Comparison of ENCODE assay signal across 8 cellular contexts in genomic region chr7:73682745-73683055, GRCh38. TPM values are rescaled to one million over a fixed set of nuclear protein-coding genes. Genes with fewer than 3 reads are reported as not detected.
DNase-seq lines count a peak whose midpoint lies in the region; ATAC-seq, FAIRE-seq and TF ChIP-seq lines count a peak whose summit lies in the region.

No MANE protein-coding gene starts in this region.

- no peak for TF ChIP-seq POLR2A in ovary (IDR thresholded peaks at IDR 0.05)

- TF ChIP-seq CTCF in OCI-LY1 (IDR thresholded peaks at IDR 0.05; ENCODE audit: low read length): no peak
- no peak for TF ChIP-seq CTCF in epithelial cell of esophagus (IDR thresholded peaks at IDR 0.05; ENCODE audit: insufficient read depth, low read depth, low read length, missing control alignments)
- TF ChIP-seq CTCF in ovary (IDR thresholded peaks at IDR 0.05): no peak

- peak; percentile 9 for ATAC-seq in GM21360 (IDR thresholded peaks at IDR 0.05; ENCODE audit: unreplicated experiment)

- H3K79me2 ChIP-seq in OCI-LY1 (ENCODE audit: insufficient read depth, low read length): peaks cover 33% of the 10 kb centered on the region

- peak overlapping the region; percentile 74 for H3K4me2 ChIP-seq in OCI-LY1 (ENCODE audit: low read length)

- H3K4me1 ChIP-seq in OCI-LY1 (ENCODE audit: insufficient read depth, low read length, severe bottlenecking) (peaks cover 36% of the 10 kb centered on the region), ovary (ENCODE audit: insufficient read depth) (peaks cover 17% of the 10 kb centered on the region)

- H3K9ac ChIP-seq in OCI-LY1 (ENCODE audit: low read length): peak overlapping the region; percentile 82

- no peak for TF ChIP-seq EP300 in ovary (IDR thresholded peaks at IDR 0.05)

- H3K36me3 ChIP-seq in OCI-LY1 (ENCODE audit: insufficient read depth, low read length) (peaks cover 57% of the 10 kb centered on the region), ovary (no peaks in the 10 kb centered on the region)

- 0 to 1% (median 0%) methylated on average over 23 to 33 of the region's 33 CpGs for WGBS in ovary, 3 donors

- no peak overlapping the region for H2AFZ ChIP-seq in OCI-LY1 (ENCODE audit: low read length)

- no peaks in the 10 kb centered on the region for H3K9me2 ChIP-seq in OCI-LY1 (ENCODE audit: low read depth, low read length)

- no peaks in the 10 kb centered on the region for H4K20me1 ChIP-seq in OCI-LY1 (ENCODE audit: insufficient read depth, low read length)

- DNase-seq in epithelial cell of esophagus (ENCODE audit: low read depth): no peak
- no peak for DNase-seq in ovary
- no peak for DNase-seq in GM19239 (ENCODE audit: insufficient read length, low spot score)
- no peak for DNase-seq in HT-29 (ENCODE audit: low spot score)
- DNase-seq in NCI-H146 (lab: John Stamatoyannopoulos, UW): no peak
- no peak for DNase-seq in effector CD8-positive, alpha-beta T cell (lab: John Stamatoyannopoulos, UW)

- peak overlapping the region; percentile 85 for H3K4me3 ChIP-seq in OCI-LY1 (ENCODE audit: low read depth, low read length, poor library complexity, severe bottlenecking)
- peak overlapping the region; percentile 98 for H3K4me3 ChIP-seq in epithelial cell of esophagus (ENCODE audit: low read length)
- H3K4me3 ChIP-seq in ovary: peak overlapping the region; percentile 89

- H3K9me3 ChIP-seq in OCI-LY1 (ENCODE audit: low read length) (no peaks in the 10 kb centered on the region), ovary (no peaks in the 10 kb centered on the region)

- no peaks in the 10 kb centered on the region for H3F3A ChIP-seq in OCI-LY1 (ENCODE audit: insufficient read depth, low read length)

- no peak for FAIRE-seq in GM19239 (lab: Jason Lieb, UNC)

- intact Hi-C loops in ovary (cut with DNase I): loop anchor here in 1 of 4 donors (10.0 kb wide), 1 partner anchor 572 kb away; the partner anchor contains the start of gene RFC2

- no peak overlapping the region for H3K27ac ChIP-seq in OCI-LY1 (ENCODE audit: low read depth, low read length, poor library complexity, severe bottlenecking)
- H3K27ac ChIP-seq in ovary: peak overlapping the region; percentile 6 to 72

- no peaks in the 10 kb centered on the region for H3K27me3 ChIP-seq in OCI-LY1 (ENCODE audit: insufficient read depth, low read length)
- H3K27me3 ChIP-seq in ovary: no peaks in the 10 kb centered on the region

RNA-seq across cellular contexts. Expression of gene DNAJC30, which starts 0.6 kb away (rescaled TPM):
- 10 to 100 TPM in 5 of 7 donors, 1 to 10 TPM in 2; 7.1 to 16.1 (median 13.0) TPM for total RNA-seq in ovary
- 1 to 10 TPM; 7.5 to 8.8 TPM for polyA plus RNA-seq in ovary
- total RNA-seq in HT-29 (2014; rRNA removed; shearing (Covaris generic)): 6.7 and 7.4 TPM in 2 replicates

RNA-seq across cellular contexts. Expression of gene BUD23, which starts 0.7 kb away (rescaled TPM):
- 10 to 100 TPM; 19.8 to 62.9 (median 53.3) TPM for total RNA-seq in ovary
- polyA plus RNA-seq in ovary: 10 to 100 TPM; 49.0 to 52.3 TPM
- 127 and 151 TPM in 2 replicates for total RNA-seq in HT-29 (2014; rRNA removed; shearing (Covaris generic))

RNA-seq across cellular contexts. Expression of gene VPS37D, which starts 15.1 kb away (rescaled TPM):
- total RNA-seq in ovary: 1 to 10 TPM; 4.7 to 8.8 (median 6.3) TPM
- 1 to 10 TPM in 1 of 2 donors, under 1 TPM in 1; 0.28 to 6.1 TPM for polyA plus RNA-seq in ovary
- 0.28 and 0.73 TPM in 2 replicates for total RNA-seq in HT-29 (2014; rRNA removed; shearing (Covaris generic))

RNA-seq across cellular contexts. Expression of gene STX1A, which starts 36.8 kb away (rescaled TPM):
- 10 to 100 TPM in 1 of 7 donors, 1 to 10 TPM in 6; 4.5 to 11.3 (median 6.4) TPM for total RNA-seq in ovary
- polyA plus RNA-seq in ovary: 1 to 10 TPM; 1.6 to 5.1 TPM
- total RNA-seq in HT-29 (2014; rRNA removed; shearing (Covaris generic)): 61.6 and 71.7 TPM in 2 replicates

RNA-seq across cellular contexts. Expression of gene ABHD11, which starts 55.9 kb away (rescaled TPM):
- 10 to 100 TPM in 4 of 7 donors, 1 to 10 TPM in 3; 8.0 to 34.6 (median 11.4) TPM for total RNA-seq in ovary
- polyA plus RNA-seq in ovary: 10 to 100 TPM; 10.7 to 11.9 TPM
- total RNA-seq in HT-29 (2014; rRNA removed; shearing (Covaris generic)): 226 and 243 TPM in 2 replicates
